In the genomic region with DNA sequence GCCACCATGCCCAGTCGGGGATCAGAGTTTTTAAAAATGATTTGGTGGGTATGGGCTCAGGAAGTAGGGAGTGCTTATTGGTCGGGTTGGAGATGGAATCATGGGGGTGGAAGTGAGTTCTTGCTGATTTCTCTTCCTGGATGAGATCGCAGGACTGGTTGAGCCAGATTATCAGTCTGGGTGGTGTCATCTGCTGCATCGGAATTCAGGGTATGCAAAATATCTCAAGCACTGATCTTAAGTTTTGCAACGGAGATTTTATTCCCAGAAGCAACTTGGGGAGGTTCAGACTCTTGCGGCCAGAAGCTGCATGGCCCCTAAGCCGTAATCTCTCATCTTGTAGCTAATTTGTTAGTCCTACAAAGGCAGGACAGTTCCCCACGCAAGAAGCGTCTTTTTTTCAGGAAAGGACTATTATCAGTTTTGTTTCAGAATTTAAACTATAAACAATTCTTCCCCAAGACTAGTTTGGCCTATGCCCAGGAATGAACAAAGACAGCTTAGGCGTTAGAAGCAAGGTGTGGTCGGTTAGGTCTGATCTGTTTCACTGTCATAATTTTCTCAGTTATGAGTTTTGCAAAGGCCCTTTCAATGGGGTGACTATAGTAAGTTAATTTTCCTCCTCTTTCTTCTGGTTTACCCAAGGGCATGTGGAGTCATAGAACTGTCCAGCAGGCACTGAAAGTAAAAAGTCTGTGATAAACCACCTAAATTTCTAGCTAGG, we compare ENCODE assay signal across 33 cellular contexts. TPM values are rescaled to one million over a fixed set of nuclear protein-coding genes. Genes with fewer than 3 reads are reported as not detected.
A peak's percentile ranks its signal among the peaks of the same experiment; 100 is the strongest.
DNase-seq lines count a peak whose midpoint lies in the region; ATAC-seq and TF ChIP-seq lines count a peak whose summit lies in the region.
"Had no signal": no experiment of that assay in that cellular context is flagged by ENCODE, and none has a peak within 500 bp of the region (broad histone marks: within the 10 kb centered on the region; RNA-seq: fewer than 3 reads in every experiment).

No MANE protein-coding gene starts in this region.

- H3K79me2 ChIP-seq in GM23338 (replicated peaks; ENCODE audit: insufficient read depth) = no peaks in the 10 kb centered on the region
- H3K79me2 ChIP-seq in smooth muscle cell (ENCODE audit: low read depth) = no peaks in the 10 kb centered on the region

- no peak overlapping the region for H3K4me2 ChIP-seq in GM23338
- peak overlapping the region; percentile 20 for H3K4me2 ChIP-seq in smooth muscle cell
- H3K4me2 ChIP-seq: KMS-11 had no signal

- WGBS in smooth muscle cell (ENCODE audit: low lambda C conversion rate) = 31% methylated on average over 11 of the region's 11 CpGs

- TF ChIP-seq CTCF in GM23338 (conservative IDR thresholded peaks at IDR 0.05; ENCODE audit: low read depth in 2 of 2) (no peak), epithelial cell of esophagus (IDR thresholded peaks at IDR 0.05; ENCODE audit: insufficient read depth, low read depth, low read length, missing control alignments) (no peak), smooth muscle cell (IDR thresholded peaks at IDR 0.05; ENCODE audit: borderline replicate concordance, insufficient read depth, poor library complexity, severe bottlenecking) (no peak), uterus (IDR thresholded peaks at IDR 0.05) (no peak)

- no peaks in the 10 kb centered on the region for H3K9me2 ChIP-seq in GM23338 (ENCODE audit: insufficient read depth)

- H3K9ac ChIP-seq in smooth muscle cell (ENCODE audit: low read depth) = no peak overlapping the region
- H3K9ac ChIP-seq: KMS-11 had no signal

- H3K27ac ChIP-seq in GM23338 (ENCODE audit: low read depth) (no peak overlapping the region), smooth muscle cell (ENCODE audit: low read depth) (no peak overlapping the region), uterus (no peak overlapping the region)
- H3K27ac ChIP-seq: cardiac muscle cell, heart left ventricle, KMS-11, right atrium auricular region, SJCRH30, thoracic aorta had no signal

- H3K4me3 Mint-ChIP-seq in GM23338 = no peak overlapping the region
- H3K4me3 Mint-ChIP-seq: activated CD8-positive, alpha-beta T cell treated with anti-CD3 and anti-CD28 coated beads, Interleukin-2, amount 10 ng/mL, durations not matched to agents 7 days and 5 days; activated T-cell treated with anti-CD3 and anti-CD28 coated beads, Interleukin-2, amount 50 U/mL, for 4 hours; CD4-positive, alpha-beta memory T cell; natural killer cell; T-helper 1 cell treated with Interleukin-12 subunit alpha and Interleukin-12 subunit beta and Interleukin-4 antibody, amounts not matched to agents 30 μg/mL and 1 μg/mL, for 36 hours had no signal

- H3K4me1 Mint-ChIP-seq in GM23338 = peaks cover 16% of the 10 kb centered on the region

- H4K20me1 ChIP-seq in GM23338 (replicated peaks; ENCODE audit: insufficient read depth) (no peaks in the 10 kb centered on the region), smooth muscle cell (ENCODE audit: low read depth) (no peaks in the 10 kb centered on the region)

- intact Hi-C loops in left colon (cut with DNase I, micrococcal nuclease) (no loop called here), uterus (cut with DNase I; ENCODE audit: low total_unique reads) (no loop called here)

- no peak for ATAC-seq in GM23338
- peak; percentile 87 for ATAC-seq in left colon
- ATAC-seq: activated CD8-positive, alpha-beta T cell treated with anti-CD3 and anti-CD28 coated beads, Interleukin-2, amount 10 ng/mL, durations not matched to agents 7 days and 5 days; activated T-cell treated with anti-CD3 and anti-CD28 coated beads, Interleukin-2, amount 50 U/mL, for 4 hours; heart left ventricle; left lobe of liver; natural killer cell; stimulated activated naive CD8-positive, alpha-beta T cell treated with anti-CD3 and anti-CD28 coated beads, Interleukin-15, Interleukin-2, amounts not matched to agents 100 U/mL and 50 U/mL, for 24 hours had no signal

- no peaks in the 10 kb centered on the region for H3K9me3 Mint-ChIP-seq in GM23338
- H3K9me3 Mint-ChIP-seq: activated T-cell treated with anti-CD3 and anti-CD28 coated beads, Interleukin-2, amount 50 U/mL, for 4 hours; natural killer cell; T-helper 1 cell treated with Interleukin-12 subunit alpha and Interleukin-12 subunit beta and Interleukin-4 antibody, amounts not matched to agents 30 μg/mL and 1 μg/mL, for 36 hours had no signal

- no peaks in the 10 kb centered on the region for H3K9me3 ChIP-seq in smooth muscle cell (replicated peaks; ENCODE audit: low read depth)
- H3K9me3 ChIP-seq in uterus = no peaks in the 10 kb centered on the region
- H3K9me3 ChIP-seq: heart left ventricle, right atrium auricular region, SJCRH30, thoracic aorta had no signal

- no peak overlapping the region for H3K27ac Mint-ChIP-seq in GM23338
- H3K27ac Mint-ChIP-seq: activated CD8-positive, alpha-beta T cell treated with anti-CD3 and anti-CD28 coated beads, Interleukin-2, amount 10 ng/mL, durations not matched to agents 7 days and 5 days; CD4-positive, alpha-beta memory T cell; natural killer cell; T-helper 1 cell treated with Interleukin-12 subunit alpha and Interleukin-12 subunit beta and Interleukin-4 antibody, amounts not matched to agents 30 μg/mL and 1 μg/mL, for 36 hours had no signal

- H3K4me1 ChIP-seq in GM23338 (ENCODE audit: insufficient read depth) (peaks cover 9% of the 10 kb centered on the region), smooth muscle cell (ENCODE audit: low read depth) (no peaks in the 10 kb centered on the region), uterus (no peaks in the 10 kb centered on the region)
- H3K4me1 ChIP-seq: heart left ventricle, right atrium auricular region, SJCRH30 had no signal

- no peaks in the 10 kb centered on the region for H3K27me3 ChIP-seq in GM23338 (ENCODE audit: insufficient read depth)
- no peaks in the 10 kb centered on the region for H3K27me3 ChIP-seq in smooth muscle cell (ENCODE audit: low read depth)
- H3K27me3 ChIP-seq in uterus = no peaks in the 10 kb centered on the region
- H3K27me3 ChIP-seq: cardiac muscle cell, right atrium auricular region had no signal

- peak overlapping the region; percentile 91 for H2AFZ ChIP-seq in GM23338
- H2AFZ ChIP-seq in smooth muscle cell (ENCODE audit: low read depth) = no peak overlapping the region

- H3F3A ChIP-seq in GM23338 (replicated peaks; ENCODE audit: low read depth) (no peaks in the 10 kb centered on the region), smooth muscle cell (ENCODE audit: low read depth) (peaks cover 7% of the 10 kb centered on the region)

- no peaks in the 10 kb centered on the region for H3K36me3 Mint-ChIP-seq in GM23338 (ENCODE audit: low read depth)
- H3K36me3 Mint-ChIP-seq: CD4-positive, alpha-beta memory T cell; natural killer cell had no signal

- TF ChIP-seq POLR2A in uterus (IDR thresholded peaks at IDR 0.05) = no peak

- H3K36me3 ChIP-seq in GM23338 (ENCODE audit: insufficient read depth) (no peaks in the 10 kb centered on the region), smooth muscle cell (ENCODE audit: low read depth) (no peaks in the 10 kb centered on the region), uterus (no peaks in the 10 kb centered on the region)
- H3K36me3 ChIP-seq: cardiac muscle cell, heart left ventricle, right atrium auricular region, SJCRH30, thoracic aorta had no signal

- DNase-seq in GM23338 (ENCODE audit: low spot score) (peak; percentile 36), epithelial cell of esophagus (ENCODE audit: low read depth) (peak; percentile 62), left colon (no peak), smooth muscle cell (lab: John Stamatoyannopoulos, UW; ENCODE audit: unreplicated experiment) (no peak), T-helper 1 cell (no peak), uterus (no peak), NOMO-1 (lab: John Stamatoyannopoulos, UW; ENCODE audit: unreplicated experiment in 2 of 2) (no peak), NCI-H345 treated with DMSO at 0.1 percent for 48 hours (lab: John Stamatoyannopoulos, UW; ENCODE audit: unreplicated experiment) (no peak)
- DNase-seq: activated CD8-positive, alpha-beta T cell treated with anti-CD3 and anti-CD28 coated beads, Interleukin-2, amount 10 ng/mL, durations not matched to agents 7 days and 5 days; activated naive CD4-positive, alpha-beta T cell; activated T-cell treated with anti-CD3 and anti-CD28 coated beads, Interleukin-2, amount 50 U/mL, for 4 hours; amygdala; CD4-positive, alpha-beta memory T cell; dermis blood vessel endothelial cell; GF-D8; heart left ventricle; natural killer cell; NCI-H1436 treated with DMSO at 0.1 percent for 48 hours; NCI-H510A treated with DMSO at 0.1 percent for 48 hours; NK-92 treated with Interleukin-12 subunit alpha and Interleukin-12 subunit beta, amount 100 ng/mL, for 24 hours; SJCRH30; stimulated activated CD4-positive, alpha-beta T cell treated with anti-CD3 and anti-CD28 coated beads, Interleukin-12 subunit alpha, Interleukin-12 subunit beta, amount 100 ng/mL, for 4 hours; stimulated activated CD4-positive, alpha-beta T cell treated with anti-CD3 and anti-CD28 coated beads, Interleukin-4, amount 100 ng/mL, for 4 hours; stimulated activated naive CD8-positive, alpha-beta T cell treated with anti-CD3 and anti-CD28 coated beads, Interleukin-15, Interleukin-2, amounts not matched to agents 100 U/mL and 50 U/mL, for 24 hours had no signal

- H3K4me3 ChIP-seq in GM23338 (no peak overlapping the region), epithelial cell of esophagus (ENCODE audit: low read length) (no peak overlapping the region), smooth muscle cell (no peak overlapping the region), uterus (no peak overlapping the region)
- H3K4me3 ChIP-seq: cardiac muscle cell, heart left ventricle, right atrium auricular region, SJCRH30, thoracic aorta had no signal

- peaks cover 6% of the 10 kb centered on the region for H3K27me3 Mint-ChIP-seq in GM23338 (ENCODE audit: insufficient read depth, low read depth, poor library complexity)

TF ChIP-seq in GM23338, 12 proteins besides CTCF, POLR2A, EP300 and RAD21 (continues in another document):
- no peak for TF ChIP-seq NANOG (IDR thresholded peaks at IDR 0.05; ENCODE audit: borderline replicate concordance)
- no peak for TF ChIP-seq ZNF114 (CRISPR knock-in tag; IDR thresholded peaks at IDR 0.05)
- TF ChIP-seq EZH2 (IDR thresholded peaks at IDR 0.05; ENCODE audit: low read depth, unreplicated experiment) = no peak
- TF ChIP-seq JUNB (IDR thresholded peaks at IDR 0.05; ENCODE audit: unreplicated experiment) = no peak
- TF ChIP-seq EZH2phosphoT487 (IDR thresholded peaks at IDR 0.05; ENCODE audit: unreplicated experiment) = no peak
- TF ChIP-seq POLR2AphosphoS5 (IDR thresholded peaks at IDR 0.05; ENCODE audit: low read depth) = no peak

RNA-seq across cellular contexts. Expression of gene PIWIL3, which starts 1.4 kb away (rescaled TPM):
- total RNA-seq in GM23338 (2014; rRNA removed; shearing (Covaris generic)) = 0.24 TPM in 1 of 2 replicates, not detected in the other
- polyA plus RNA-seq in GM23338 (2016; fragmentation: Nextera tagmentation; extraction: Ambion mirVana) (0.21 TPM in 1 of 2 replicates, not detected in the other), smooth muscle cell (not detected in 2 replicates)
- total RNA-seq in left colon (not detected), smooth muscle cell (0.04 and 0.36 TPM in 2 replicates), uterus (not detected)
- total RNA-seq: activated CD8-positive, alpha-beta T cell treated with anti-CD3 and anti-CD28 coated beads, Interleukin-2, amount 10 ng/mL, durations not matched to agents 7 days and 5 days; activated T-cell treated with anti-CD3 and anti-CD28 coated beads, Interleukin-2, amount 50 U/mL, for 4 hours; cardiac muscle cell; CD4-positive, alpha-beta memory T cell; H4; heart left ventricle; left lobe of liver; natural killer cell; osteocyte; right atrium auricular region; thoracic aorta had no signal
- polyA plus RNA-seq: cardiac muscle cell; CD4-positive, alpha-beta memory T cell; heart left ventricle had no signal

RNA-seq across cellular contexts. Expression of gene SGSM1, which starts 30.1 kb away (rescaled TPM):
- 4.2 and 4.7 TPM in 2 replicates for total RNA-seq in GM23338 (2014; rRNA removed; shearing (Covaris generic))
- polyA plus RNA-seq in GM23338 (2016; fragmentation: Nextera tagmentation; extraction: Ambion mirVana) = 3.0 and 5.4 TPM in 2 replicates
- total RNA-seq in left colon = 1 to 10 TPM; 2.1 to 4.1 TPM
- total RNA-seq in smooth muscle cell = 0.13 and 0.18 TPM in 2 replicates
- not detected in 2 replicates for polyA plus RNA-seq in smooth muscle cell
- 1 to 10 TPM in 3 of 4 donors, under 1 TPM in 1; 0.88 to 4.9 (median 3.0) TPM for total RNA-seq in uterus
- total RNA-seq: activated CD8-positive, alpha-beta T cell treated with anti-CD3 and anti-CD28 coated beads, Interleukin-2, amount 10 ng/mL, durations not matched to agents 7 days and 5 days; osteocyte; SJCRH30 had no signal
- polyA plus RNA-seq: AG04450, cardiac muscle cell had no signal

Comparison
In these comparisons a context has a peak if more than half of its experiments do, and no peak if none do; other contexts are left out.
1. DNase-seq: peak in GM23338 (single experiment) and epithelial cell of esophagus (single experiment); none in left colon (0 of 2), smooth muscle cell (single experiment), T-helper 1 cell (0 of 5), uterus (0 of 2), NOMO-1 (0 of 2) and NCI-H345 treated with DMSO at 0.1 percent for 48 hours (single experiment).